1 cellular context compared by ENCODE assay signal in genomic region chr9:97394881-97395280, GRCh38.
A peak's percentile ranks its signal among the peaks of the same experiment; 100 is the strongest.
TF ChIP-seq lines count a peak whose summit lies in the region.

No MANE protein-coding gene starts in this region.

TF ChIP-seq in HepG2, 621 proteins besides CTCF, POLR2A, EP300 and RAD21 (continues in another document):
- TF ChIP-seq ZNF577 (CRISPR knock-in tag; IDR thresholded peaks at IDR 0.05; ENCODE audit: borderline replicate concordance, low read depth) (no peak), CERS6 (CRISPR knock-in tag; IDR thresholded peaks at IDR 0.05) (no peak), E2F5 (CRISPR knock-in tag; conservative IDR thresholded peaks at IDR 0.05) (no peak), ZNF746 (CRISPR knock-in tag; IDR thresholded peaks at IDR 0.05) (no peak), ZFP82 (CRISPR knock-in tag; IDR thresholded peaks at IDR 0.05; ENCODE audit: borderline replicate concordance) (no peak), ISX (CRISPR knock-in tag; conservative IDR thresholded peaks at IDR 0.05) (no peak), GRHL1 (CRISPR knock-in tag; conservative IDR thresholded peaks at IDR 0.05) (no peak), ERF (CRISPR knock-in tag; IDR thresholded peaks at IDR 0.05) (no peak; the same call in 1 of the 2 replicates), TIGD3 (CRISPR knock-in tag; IDR thresholded peaks at IDR 0.05; ENCODE audit: borderline replicate concordance) (no peak), ZNF20 (CRISPR knock-in tag; IDR thresholded peaks at IDR 0.05) (no peak), ATRX (CRISPR knock-in tag; IDR thresholded peaks at IDR 0.05; ENCODE audit: borderline replicate concordance) (no peak), RELA (CRISPR knock-in tag; IDR thresholded peaks at IDR 0.05) (no peak), ZNF136 (CRISPR knock-in tag; IDR thresholded peaks at IDR 0.05; ENCODE audit: low read depth) (no peak), CHD4 (IDR thresholded peaks at IDR 0.05; ENCODE audit: borderline replicate concordance, low read length) (no peak), NCOA2 (CRISPR knock-in tag; IDR thresholded peaks at IDR 0.05) (peak; percentile 81), ZUFSP (CRISPR knock-in tag; IDR thresholded peaks at IDR 0.05; ENCODE audit: borderline replicate concordance) (no peak), HOXA3 (CRISPR knock-in tag; IDR thresholded peaks at IDR 0.05) (no peak), ZNF256 (CRISPR knock-in tag; conservative IDR thresholded peaks at IDR 0.05) (no peak), FOSL2 (CRISPR knock-in tag; IDR thresholded peaks at IDR 0.05) (peak; percentile 64), GATAD2A (CRISPR knock-in tag; IDR thresholded peaks at IDR 0.05) (peak; percentile 77; the same call in 1 of the 2 replicates), GLMP (CRISPR knock-in tag; IDR thresholded peaks at IDR 0.05; ENCODE audit: borderline replicate concordance) (no peak), TBX3 (IDR thresholded peaks at IDR 0.05; ENCODE audit: borderline replicate concordance) (peak; percentile 77; the same call in 1 of the 2 replicates), KDM2A (CRISPR knock-in tag; IDR thresholded peaks at IDR 0.05; ENCODE audit: borderline replicate concordance, low read depth) (no peak), NFKB2 (CRISPR knock-in tag; IDR thresholded peaks at IDR 0.05; ENCODE audit: borderline replicate concordance) (no peak), KLF12 (CRISPR knock-in tag; IDR thresholded peaks at IDR 0.05; ENCODE audit: borderline replicate concordance) (no peak), IRF9 (CRISPR knock-in tag; IDR thresholded peaks at IDR 0.05; ENCODE audit: borderline replicate concordance) (no peak), ZNF709 (CRISPR knock-in tag; IDR thresholded peaks at IDR 0.05) (no peak), IRF2 (CRISPR knock-in tag; IDR thresholded peaks at IDR 0.05) (0 out of 2 replicates have a peak, but pooled peaks have one; percentile 53), ZNF24 (IDR thresholded peaks at IDR 0.05) (no peak), ZNF589 (CRISPR knock-in tag; conservative IDR thresholded peaks at IDR 0.05) (no peak), ZBTB33 (CRISPR knock-in tag; IDR thresholded peaks at IDR 0.05) (no peak), ZNF777 (CRISPR knock-in tag; IDR thresholded peaks at IDR 0.05) (no peak), NR2F6 (IDR thresholded peaks at IDR 0.05) (peak; percentile 68), NR2F6 (CRISPR knock-in tag; IDR thresholded peaks at IDR 0.05) (peak; percentile 64), NKX3-1 (CRISPR knock-in tag; IDR thresholded peaks at IDR 0.05) (no peak), ZNF232 (CRISPR knock-in tag; IDR thresholded peaks at IDR 0.05; ENCODE audit: borderline replicate concordance) (no peak), MIER3 (CRISPR knock-in tag; IDR thresholded peaks at IDR 0.05; ENCODE audit: borderline replicate concordance) (peak; percentile 60; the same call in 1 of the 2 replicates), AKNA (CRISPR knock-in tag; IDR thresholded peaks at IDR 0.05; ENCODE audit: borderline replicate concordance) (no peak), RNF2 (conservative IDR thresholded peaks at IDR 0.05; ENCODE audit: low read depth) (no peak), SNAI1 (CRISPR knock-in tag; IDR thresholded peaks at IDR 0.05; ENCODE audit: borderline replicate concordance) (no peak), STAT6 (CRISPR knock-in tag; IDR thresholded peaks at IDR 0.05; ENCODE audit: borderline replicate concordance) (no peak), TRAFD1 (CRISPR knock-in tag; IDR thresholded peaks at IDR 0.05; ENCODE audit: borderline replicate concordance) (no peak), EEA1 (CRISPR knock-in tag; IDR thresholded peaks at IDR 0.05; ENCODE audit: borderline replicate concordance) (no peak)
